Comparison of ENCODE assay signal across 12 cellular contexts in genomic region chr5:136364307-136364706, GRCh38. TPM values are rescaled to one million over a fixed set of nuclear protein-coding genes. Genes with fewer than 3 reads are reported as not detected.
A peak's percentile ranks its signal among the peaks of the same experiment; 100 is the strongest.
DNase-seq lines count a peak whose midpoint lies in the region; ATAC-seq and TF ChIP-seq lines count a peak whose summit lies in the region.
"Had no signal": no experiment of that assay in that cellular context is flagged by ENCODE, and none has a peak within 500 bp of the region (broad histone marks: within the 10 kb centered on the region; RNA-seq: fewer than 3 reads in every experiment).

No MANE protein-coding gene starts in this region.

- no peak for DNase-seq in AG04450 (ENCODE audit: low read depth, low spot score)
- peak; percentile 27 for DNase-seq in OCI-M1 (lab: John Stamatoyannopoulos, UW)
- peak; percentile 5 for DNase-seq in fibroblast of villous mesenchyme (ENCODE audit: low read depth)
- no peak for DNase-seq in GM19238 (ENCODE audit: insufficient read length, low spot score)
- no peak for DNase-seq in immature natural killer cell
- DNase-seq in activated naive CD4-positive, alpha-beta T cell treated with Interleukin-2 at 50 U/mL for 16 hours = no peak
- DNase-seq: DMS153, NCI-H187 treated with DMSO at 0.1 percent for 48 hours, psoas muscle had no signal

- no peaks in the 10 kb centered on the region for H3K4me1 Mint-ChIP-seq in immature natural killer cell

- no peak for ATAC-seq in HG02840 (IDR thresholded peaks at IDR 0.05; ENCODE audit: low FRiP score, unreplicated experiment)
- ATAC-seq: psoas muscle had no signal

- no peaks in the 10 kb centered on the region for H3K9me3 Mint-ChIP-seq in immature natural killer cell
- H3K9me3 Mint-ChIP-seq: T-helper 1 cell treated with Interleukin-12 subunit alpha and Interleukin-12 subunit beta and Interleukin-4 antibody, amounts not matched to agents 30 μg/mL and 1 μg/mL, for 36 hours had no signal

- CTCF ChIA-PET in AG04450 (lab: Charles Lee) = interaction anchor here (0.8 to 1.0 kb wide), 2 partner anchors 387 to 405 kb away, joined by 3 read pairs; no protein-coding TSS in a partner anchor

- H3K9me3 ChIP-seq in AG04450 (ENCODE audit: control insufficient read depth, insufficient read depth, low read length) = no peaks in the 10 kb centered on the region
- H3K9me3 ChIP-seq: psoas muscle had no signal

- TF ChIP-seq CTCF in AG04450 (IDR thresholded peaks at IDR 0.05; ENCODE audit: low read depth, low read length) (peak; percentile 22; the same call in 1 of the 2 replicates), GM12874 (IDR thresholded peaks at IDR 0.05; ENCODE audit: insufficient read depth, low read depth, low read length) (peak; percentile 30; the same call in 1 of the 2 replicates), fibroblast of villous mesenchyme (IDR thresholded peaks at IDR 0.05; ENCODE audit: insufficient read depth, low read depth, low read length) (peak; percentile 48)

- no peaks in the 10 kb centered on the region for H3K27me3 ChIP-seq in AG04450 (ENCODE audit: control insufficient read depth, insufficient read depth, low read length)

- H3K27ac ChIP-seq in AG04450 (ENCODE audit: low read depth, low read length) = no peak overlapping the region
- H3K27ac ChIP-seq: psoas muscle had no signal

- H3K36me3 Mint-ChIP-seq in immature natural killer cell = no peaks in the 10 kb centered on the region

- no peak overlapping the region for H3K4me3 ChIP-seq in AG04450 (ENCODE audit: low read depth, low read length)
- H3K4me3 ChIP-seq in fibroblast of villous mesenchyme (ENCODE audit: low read depth, low read length) = no peak overlapping the region
- H3K4me3 ChIP-seq: psoas muscle had no signal

- peaks cover 0 to 1% (median 0%) of the 10 kb centered on the region in 3 donors for H3K27me3 Mint-ChIP-seq in immature natural killer cell (ENCODE audit: low read depth in 3 of 3)

- H3K4me3 Mint-ChIP-seq in immature natural killer cell = no peak overlapping the region
- H3K4me3 Mint-ChIP-seq: T-helper 1 cell treated with Interleukin-12 subunit alpha and Interleukin-12 subunit beta and Interleukin-4 antibody, amounts not matched to agents 30 μg/mL and 1 μg/mL, for 36 hours had no signal

- no peak overlapping the region for H3K27ac Mint-ChIP-seq in immature natural killer cell
- H3K27ac Mint-ChIP-seq: T-helper 1 cell treated with Interleukin-12 subunit alpha and Interleukin-12 subunit beta and Interleukin-4 antibody, amounts not matched to agents 30 μg/mL and 1 μg/mL, for 36 hours had no signal

- POLR2A ChIA-PET in AG04450 (lab: Yijun Ruan, JAX) = no interaction called here

RNA-seq across cellular contexts. Expression of gene TRPC7, which starts 1.0 kb away (rescaled TPM):
- polyA plus RNA-seq in AG04450 (2011; rRNA removed) (not detected in 2 replicates), immature natural killer cell (not detected)
- not detected in 2 replicates for polyA minus RNA-seq in AG04450 (2011; rRNA and poly(A)+ RNA removed)
- not detected in 2 replicates for total RNA-seq in fibroblast of villous mesenchyme
- total RNA-seq: psoas muscle had no signal
- polyA plus RNA-seq: psoas muscle had no signal

Comparison
In these comparisons a context has a peak if more than half of its experiments do, and no peak if none do; other contexts are left out.
1. DNase-seq: peak in OCI-M1 (single experiment) and fibroblast of villous mesenchyme (single experiment); none in AG04450 (single experiment), GM19238 (single experiment), immature natural killer cell (0 of 3) and activated naive CD4-positive, alpha-beta T cell treated with Interleukin-2 at 50 U/mL for 16 hours (single experiment).
2. Peak in every context shown above with its lines, with median percentiles within 50 percentile points of each other: CTCF ChIP-seq.